In genomic region chr22:39470462-39471335, GRCh38 we compare ENCODE assay signal across 10 cellular contexts. TPM values are rescaled to one million over a fixed set of nuclear protein-coding genes. Genes with fewer than 3 reads are reported as not detected.
A peak's percentile ranks its signal among the peaks of the same experiment; 100 is the strongest.
DNase-seq lines count a peak whose midpoint lies in the region; ATAC-seq and TF ChIP-seq lines count a peak whose summit lies in the region.
"Had no signal": no experiment of that assay in that cellular context is flagged by ENCODE, and none has a peak within 500 bp of the region (broad histone marks: within the 10 kb centered on the region; RNA-seq: fewer than 3 reads in every experiment).

No MANE protein-coding gene starts in this region.

- H3K36me3 ChIP-seq in heart right ventricle, result no peaks in the 10 kb centered on the region
- no peaks in the 10 kb centered on the region for H3K36me3 ChIP-seq in muscle layer of duodenum (ENCODE audit: control insufficient read depth in 1 of 2, insufficient read depth in 2 of 2, low read length in 2 of 2)
- H3K36me3 ChIP-seq in upper lobe of right lung, result no peaks in the 10 kb centered on the region

- peak overlapping the region in 1 of 5 experiments; percentile 7 for H3K4me3 Mint-ChIP-seq in brain

- H3K4me1 Mint-ChIP-seq in brain, result peaks cover 84% of the 10 kb centered on the region

- ATAC-seq in heart right ventricle (no peak), Right ventricle myocardium superior (ENCODE audit: poor library complexity) (no peak), upper lobe of right lung (no peak), GM18519 (IDR thresholded peaks at IDR 0.05; ENCODE audit: low FRiP score, unreplicated experiment) (no peak)

- peaks cover 3% of the 10 kb centered on the region for H3K27me3 Mint-ChIP-seq in brain

- no peaks in the 10 kb centered on the region for H3K9me3 Mint-ChIP-seq in brain

- H3K27me3 ChIP-seq in heart right ventricle, result peaks cover 0 to 3% (median 0%) of the 10 kb centered on the region in 7 donors
- no peaks in the 10 kb centered on the region for H3K27me3 ChIP-seq in muscle layer of duodenum (ENCODE audit: low read depth, low read length)
- no peaks in the 10 kb centered on the region for H3K27me3 ChIP-seq in upper lobe of right lung

- TF ChIP-seq CTCF in heart right ventricle (IDR thresholded peaks at IDR 0.05), result no peak
- no peak for TF ChIP-seq CTCF in brain (conservative IDR thresholded peaks at IDR 0.05)
- TF ChIP-seq CTCF in upper lobe of right lung (IDR thresholded peaks at IDR 0.05), result no peak

- no peak for DNase-seq in heart right ventricle
- no peak for DNase-seq in Right ventricle myocardium superior
- DNase-seq in upper lobe of right lung, result no peak
- no peak for DNase-seq in NCI-H526 (lab: John Stamatoyannopoulos, UW)
- no peak for DNase-seq in H4 (ENCODE audit: low spot score)
- DNase-seq: activated effector memory CD4-positive, alpha-beta T cell treated with anti-CD3 and anti-CD28 coated beads, Interleukin-2, amount 50 U/mL, for 16 hours; T-helper 9 cell had no signal

- H3K27ac ChIP-seq in heart right ventricle (peak overlapping the region; percentile 3 to 87 (median 82)), muscle layer of duodenum (ENCODE audit: low read length) (peak overlapping the region; percentile 64), upper lobe of right lung (peak overlapping the region; percentile 77)

- no peaks in the 10 kb centered on the region for H3K9me3 ChIP-seq in heart right ventricle
- no peaks in the 10 kb centered on the region for H3K9me3 ChIP-seq in muscle layer of duodenum (ENCODE audit: control insufficient read depth in 1 of 2, low read length in 2 of 2)
- no peaks in the 10 kb centered on the region for H3K9me3 ChIP-seq in upper lobe of right lung

- H3K4me3 ChIP-seq in heart right ventricle (no peak overlapping the region), muscle layer of duodenum (ENCODE audit: low read depth in 1 of 2, low read length in 2 of 2) (peak overlapping the region in 1 of 2 donors; percentile 11), upper lobe of right lung (no peak overlapping the region)

- no peaks in the 10 kb centered on the region for H3K36me3 Mint-ChIP-seq in brain

- WGBS in heart right ventricle, 2 donors, result 62 to 64% methylated on average over 17 of the region's 17 CpGs

- intact Hi-C loops in heart right ventricle (cut with DNase I), result no loop called here
- intact Hi-C loops in Right ventricle myocardium superior (cut with DNase I), result no loop called here
- intact Hi-C loops in upper lobe of right lung (cut with DNase I), result no loop called here

- H3K4me1 ChIP-seq in heart right ventricle, result peaks cover 20 to 93% (median 60%) of the 10 kb centered on the region in 9 donors
- peaks cover 8 to 27% of the 10 kb centered on the region in 2 donors for H3K4me1 ChIP-seq in muscle layer of duodenum (ENCODE audit: control insufficient read depth in 1 of 2, insufficient read depth in 2 of 2, low read length in 2 of 2)
- H3K4me1 ChIP-seq in upper lobe of right lung, result peaks cover 27% of the 10 kb centered on the region

- H3K27ac Mint-ChIP-seq in brain, result peak overlapping the region; percentile 68 to 87 (median 79)

RNA-seq across cellular contexts. Expression of gene MGAT3, which starts 13.9 kb away (rescaled TPM):
- total RNA-seq in heart right ventricle, result 10 to 100 TPM in 1 of 10 donors, 1 to 10 TPM in 9; 1.8 to 14.0 (median 4.3) TPM
- polyA plus RNA-seq in heart right ventricle, result 1 to 10 TPM; 1.8 to 2.9 TPM
- 3.9 TPM for total RNA-seq in Right ventricle myocardium superior
- 19.3 TPM for polyA plus RNA-seq in brain (ENCODE audit: insufficient read depth, low read depth, low replicate concordance)
- 34.8 TPM for total RNA-seq in upper lobe of right lung
- 0.80 and 1.1 TPM in 2 replicates for total RNA-seq in H4 (2014; rRNA removed; shearing (Covaris generic))

RNA-seq across cellular contexts. Expression of gene MIEF1, which starts 31.4 kb away (rescaled TPM):
- 10 to 100 TPM; 12.8 to 35.8 (median 17.5) TPM for total RNA-seq in heart right ventricle
- polyA plus RNA-seq in heart right ventricle, result 1 to 10 TPM; 7.0 to 9.1 TPM
- total RNA-seq in Right ventricle myocardium superior, result 16.7 TPM
- polyA plus RNA-seq in brain (ENCODE audit: insufficient read depth, low read depth, low replicate concordance), result 22.5 TPM
- total RNA-seq in upper lobe of right lung, result 24.3 TPM
- 18.0 and 19.8 TPM in 2 replicates for total RNA-seq in H4 (2014; rRNA removed; shearing (Covaris generic))

RNA-seq across cellular contexts. Expression of gene ATF4, which starts 49.7 kb away (rescaled TPM):
- total RNA-seq in heart right ventricle (100 to 1,000 TPM in 9 of 10 donors, 10 to 100 TPM in 1; 95.2 to 319 (median 133) TPM), Right ventricle myocardium superior (200 TPM), upper lobe of right lung (327 TPM)
- polyA plus RNA-seq in heart right ventricle (100 to 1,000 TPM; 439 to 637 TPM), brain (ENCODE audit: insufficient read depth, low read depth, low replicate concordance) (435 TPM)
- 379 and 444 TPM in 2 replicates for total RNA-seq in H4 (2014; rRNA removed; shearing (Covaris generic))
